In genomic region chr6:35181933-35182612, GRCh38 we compare ENCODE assay signal across 1 cellular context.
TF ChIP-seq lines count a peak whose summit lies in the region.

No MANE protein-coding gene starts in this region.

TF ChIP-seq in endothelial cell of umbilical vein, 7 proteins besides CTCF, POLR2A, EP300 and RAD21:
- TF ChIP-seq MAX (IDR thresholded peaks at IDR 0.05; ENCODE audit: insufficient read depth, insufficient read length), result no peak
- no peak for TF ChIP-seq POLR2AphosphoS5 (IDR thresholded peaks at IDR 0.05; ENCODE audit: insufficient read depth, low read depth, low read length)
- no peak for TF ChIP-seq FOS (IDR thresholded peaks at IDR 0.05; ENCODE audit: borderline replicate concordance, insufficient read depth, low read length)
- no peak for TF ChIP-seq GATA2 (IDR thresholded peaks at IDR 0.05; ENCODE audit: insufficient read depth, insufficient read length, low read depth, low read length)
- TF ChIP-seq JUN (IDR thresholded peaks at IDR 0.05; ENCODE audit: borderline replicate concordance, insufficient read depth, insufficient read length, low read depth), result no peak
- no peak for TF ChIP-seq EZH2 (IDR thresholded peaks at IDR 0.05; ENCODE audit: borderline replicate concordance, low read depth, low read length, severe bottlenecking)
- no peak for TF ChIP-seq MYC (IDR thresholded peaks at IDR 0.05; ENCODE audit: low read depth, low read length)
